ENCODE assay signal across 8 cellular contexts in the genomic region with DNA sequence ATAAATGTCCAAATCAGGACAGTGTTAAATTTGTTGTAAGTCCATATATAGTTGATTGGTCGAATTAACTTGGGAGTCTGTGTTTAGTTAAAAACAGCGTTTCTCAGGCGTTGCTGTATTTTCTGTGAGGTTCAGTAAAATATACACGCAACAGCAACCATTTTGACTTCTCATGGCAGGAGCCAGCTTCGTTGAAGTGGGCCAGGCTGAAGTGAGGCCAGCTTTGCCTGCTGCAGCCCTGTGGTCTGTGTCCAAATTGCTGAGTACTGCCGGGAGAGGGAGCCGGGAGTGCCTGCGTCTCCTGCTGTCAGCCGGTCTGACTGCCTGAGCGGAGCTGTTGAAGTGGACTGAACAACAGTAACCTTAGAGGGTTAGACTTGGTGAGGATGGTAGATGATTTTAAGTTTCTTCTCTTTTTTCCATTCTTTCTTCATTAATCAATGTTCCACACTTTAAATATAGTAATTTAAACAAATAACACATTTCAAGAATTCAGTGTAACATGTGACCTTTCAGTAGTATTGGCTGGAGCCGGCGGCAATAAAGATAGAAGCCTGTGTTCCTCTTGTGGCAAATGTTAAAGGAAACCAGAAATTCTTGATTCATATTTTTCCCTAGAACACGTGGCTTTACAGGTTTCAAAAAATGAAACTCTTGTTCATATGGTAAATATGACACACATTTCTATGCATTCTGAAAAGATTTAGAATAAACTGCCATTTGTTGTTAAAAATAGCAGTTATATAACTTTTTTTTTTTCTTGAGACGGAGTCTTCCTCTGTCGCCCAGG. TPM values are rescaled to one million over a fixed set of nuclear protein-coding genes. Genes with fewer than 3 reads are reported as not detected.
DNase-seq lines count a peak whose midpoint lies in the region; ATAC-seq and TF ChIP-seq lines count a peak whose summit lies in the region.

No MANE protein-coding gene starts in this region.

- CTCF ChIA-PET in activated naive CD4-positive, alpha-beta T cell treated with anti-CD3 and anti-CD28 coated beads for 36 hours (lab: Charles Lee): interaction anchor here (0.6 to 1.2 kb wide), 3 partner anchors 8 to 169 kb away, joined by 3 to 5 read pairs (median 3); no protein-coding TSS in a partner anchor

- H3K36me3 ChIP-seq in WERI-Rb-1: peaks cover 57% of the 10 kb centered on the region

- H3K4me3 Mint-ChIP-seq in activated naive CD4-positive, alpha-beta T cell treated with anti-CD3 and anti-CD28 coated beads for 36 hours: no peak overlapping the region

- TF ChIP-seq CTCF in WERI-Rb-1 (IDR thresholded peaks at IDR 0.05; ENCODE audit: low read depth, low read length) (peak; percentile 46), foreskin keratinocyte (conservative IDR thresholded peaks at IDR 0.05) (peak; percentile 69), omental fat pad (IDR thresholded peaks at IDR 0.05) (no peak)

- ATAC-seq in foreskin keratinocyte (peak; percentile 22), omental fat pad (ENCODE audit: low FRiP score) (peak; percentile 79), HG03432 (IDR thresholded peaks at IDR 0.05; ENCODE audit: unreplicated experiment) (no peak), GM21825 (IDR thresholded peaks at IDR 0.05; ENCODE audit: unreplicated experiment) (no peak), GM19035 (IDR thresholded peaks at IDR 0.05; ENCODE audit: unreplicated experiment) (no peak)

- H3K4me1 Mint-ChIP-seq in activated naive CD4-positive, alpha-beta T cell treated with anti-CD3 and anti-CD28 coated beads for 36 hours (ENCODE audit: low read depth): peaks cover 43% of the 10 kb centered on the region

- H3K4me1 ChIP-seq in foreskin keratinocyte: peaks cover 26% of the 10 kb centered on the region

- H3K9me3 ChIP-seq in WERI-Rb-1 (ENCODE audit: severe bottlenecking): no peaks in the 10 kb centered on the region

- no peaks in the 10 kb centered on the region for H3K27me3 ChIP-seq in WERI-Rb-1 (ENCODE audit: insufficient read depth, low read depth, severe bottlenecking)
- H3K27me3 ChIP-seq in foreskin keratinocyte: no peaks in the 10 kb centered on the region

- peaks cover 8% of the 10 kb centered on the region for H3K36me3 Mint-ChIP-seq in activated naive CD4-positive, alpha-beta T cell treated with anti-CD3 and anti-CD28 coated beads for 36 hours (ENCODE audit: low read depth)

- DNase-seq in activated naive CD4-positive, alpha-beta T cell treated with anti-CD3 and anti-CD28 coated beads for 36 hours: peak; percentile 45
- DNase-seq in activated naive CD4-positive, alpha-beta T cell treated with Interleukin-2 at 50 U/mL for 16 hours: no peak
- peak; percentile 65 for DNase-seq in WERI-Rb-1
- peak; percentile 54 to 73 for DNase-seq in foreskin keratinocyte
- no peak for DNase-seq in omental fat pad (ENCODE audit: low spot score)

- no peaks in the 10 kb centered on the region for H3K27me3 Mint-ChIP-seq in activated naive CD4-positive, alpha-beta T cell treated with anti-CD3 and anti-CD28 coated beads for 36 hours (ENCODE audit: low read depth)

- H3K27ac ChIP-seq in WERI-Rb-1: no peak overlapping the region
- H3K27ac ChIP-seq in foreskin keratinocyte: peak overlapping the region; percentile 100

- peak overlapping the region; percentile 62 for H3K27ac Mint-ChIP-seq in activated naive CD4-positive, alpha-beta T cell treated with anti-CD3 and anti-CD28 coated beads for 36 hours

- intact Hi-C loops in activated naive CD4-positive, alpha-beta T cell treated with anti-CD3 and anti-CD28 coated beads for 36 hours (cut with micrococcal nuclease): loop anchor here (1.0 kb wide), 2 partner anchors 9 to 12 kb away; no protein-coding TSS in a partner anchor

- H3K9me3 Mint-ChIP-seq in activated naive CD4-positive, alpha-beta T cell treated with anti-CD3 and anti-CD28 coated beads for 36 hours: no peaks in the 10 kb centered on the region

- H3K4me3 ChIP-seq in WERI-Rb-1 (ENCODE audit: low read depth, low read length): no peak overlapping the region

RNA-seq across cellular contexts. Expression of gene ZNF750, which starts 37.0 kb away (rescaled TPM):
- not detected for total RNA-seq in activated naive CD4-positive, alpha-beta T cell treated with anti-CD3 and anti-CD28 coated beads for 36 hours
- 0.18 and 0.27 TPM in 2 replicates for total RNA-seq in foreskin keratinocyte
- polyA plus RNA-seq in foreskin keratinocyte: 0.12 TPM in 2 replicates
- not detected for total RNA-seq in omental fat pad

Comparison
In these comparisons a context has a peak if more than half of its experiments do, and no peak if none do; other contexts are left out.
1. DNase-seq: peak in activated naive CD4-positive, alpha-beta T cell treated with anti-CD3 and anti-CD28 coated beads for 36 hours (single experiment), WERI-Rb-1 (single experiment) and foreskin keratinocyte (2 of 2); none in activated naive CD4-positive, alpha-beta T cell treated with Interleukin-2 at 50 U/mL for 16 hours (single experiment) and omental fat pad (single experiment).
2. CTCF ChIP-seq: peak in WERI-Rb-1 (single experiment) and foreskin keratinocyte (single experiment); none in omental fat pad (0 of 3).
3. ATAC-seq: peak in foreskin keratinocyte (single experiment) and omental fat pad (single experiment); none in HG03432 (single experiment), GM21825 (single experiment) and GM19035 (single experiment).